In the genomic region with DNA sequence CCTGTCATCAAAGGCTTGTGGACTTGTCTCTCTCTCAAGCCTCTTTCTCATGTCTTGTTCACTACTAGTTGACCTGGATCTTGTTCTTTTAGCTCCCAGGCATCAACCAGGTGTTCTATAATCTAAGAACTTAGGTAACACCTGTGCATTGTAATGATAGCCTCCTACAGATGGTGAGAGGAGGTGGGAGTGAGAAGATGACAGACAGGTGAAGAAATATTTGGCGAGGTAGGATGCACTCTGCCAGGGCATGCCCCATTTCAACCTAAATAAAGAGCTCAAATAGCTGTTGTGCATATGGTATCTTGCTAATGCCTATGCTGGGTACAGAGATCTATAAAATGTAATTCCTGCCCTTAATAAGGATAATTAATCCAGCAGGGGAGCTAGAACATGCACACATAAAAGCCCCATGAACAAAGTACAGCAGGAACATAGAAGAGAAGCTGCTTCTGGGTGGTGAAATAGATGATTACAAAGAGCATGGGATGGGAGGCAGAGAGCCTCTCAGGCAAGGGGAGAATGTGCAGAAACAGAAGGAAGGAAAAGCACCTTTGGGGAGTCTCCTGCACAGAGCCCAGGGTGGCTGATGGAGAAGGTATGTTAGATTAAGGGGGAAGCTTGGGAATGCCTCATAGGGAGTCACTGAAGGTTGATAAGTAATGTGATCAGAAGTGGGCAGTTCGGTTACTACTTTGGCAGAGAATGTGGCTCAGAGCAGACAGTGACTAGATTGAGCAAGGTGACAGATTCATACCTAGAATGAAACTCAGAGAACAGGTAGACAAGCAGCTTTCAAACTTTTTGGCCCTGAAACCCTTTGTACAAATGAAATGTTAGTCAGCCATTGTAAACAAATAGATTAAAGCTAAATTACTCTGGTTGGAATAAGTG, we compare ENCODE assay signal across 10 cellular contexts. TPM values are rescaled to one million over a fixed set of nuclear protein-coding genes. Genes with fewer than 3 reads are reported as not detected.
A peak's percentile ranks its signal among the peaks of the same experiment; 100 is the strongest.
DNase-seq lines count a peak whose midpoint lies in the region; ATAC-seq and TF ChIP-seq lines count a peak whose summit lies in the region.
"Had no signal": no experiment of that assay in that cellular context is flagged by ENCODE, and none has a peak within 500 bp of the region (broad histone marks: within the 10 kb centered on the region; RNA-seq: fewer than 3 reads in every experiment).

No MANE protein-coding gene starts in this region.

- H3F3A ChIP-seq in PC-3 (ENCODE audit: low read length, unreplicated experiment), result no peaks in the 10 kb centered on the region

- H3K27me3 ChIP-seq in PC-3 (ENCODE audit: low read length), result no peaks in the 10 kb centered on the region
- no peaks in the 10 kb centered on the region for H3K27me3 ChIP-seq in right lobe of liver

- H3K9me3 ChIP-seq in PC-3 (ENCODE audit: low read length), result no peaks in the 10 kb centered on the region
- H3K9me3 ChIP-seq in right lobe of liver, result no peaks in the 10 kb centered on the region

- no peaks in the 10 kb centered on the region for H4K20me1 ChIP-seq in PC-3 (ENCODE audit: low read length)

- peak; percentile 76 for TF ChIP-seq POLR2A in right lobe of liver (IDR thresholded peaks at IDR 0.05)

- H3K9me3 Mint-ChIP-seq in glutamatergic neuron (ENCODE audit: unreplicated experiment), result no peaks in the 10 kb centered on the region

- BruUV-seq in PC-3 (replicated peaks; lab: Mats Ljungman, UMichigan), result no TSS peak

- H3K4me1 Mint-ChIP-seq in glutamatergic neuron (ENCODE audit: low read depth, unreplicated experiment), result no peaks in the 10 kb centered on the region

- H3K27ac ChIP-seq in PC-3 (ENCODE audit: low read length) (no peak overlapping the region), right lobe of liver (peak overlapping the region; percentile 44 to 88 (median 83))

- peak; percentile 34 for DNase-seq in NCI-H1105 treated with DMSO at 0.1 percent for 48 hours (lab: John Stamatoyannopoulos, UW)
- DNase-seq in NCI-H1105 (lab: John Stamatoyannopoulos, UW), result no peak
- DNase-seq in PC-3, result peak; percentile 28
- no peak for DNase-seq in right lobe of liver
- no peak for DNase-seq in medulla oblongata (ENCODE audit: extremely low spot score)
- DNase-seq in AG08395 (ENCODE audit: low spot score), result no peak
- no peak for DNase-seq in glutamatergic neuron
- DNase-seq: activated CD4-positive, CD25-positive, alpha-beta regulatory T cell had no signal

- no peak overlapping the region; the same call in 1 of the 2 replicates for H2AFZ ChIP-seq in PC-3 (ENCODE audit: low read length)

- H3K4me1 ChIP-seq in PC-3 (ENCODE audit: insufficient read depth, low read length) (peaks cover 7% of the 10 kb centered on the region; the same call in 1 of the 2 replicates), right lobe of liver (peaks cover 0 to 67% (median 29%) of the 10 kb centered on the region in 4 donors)

- peak; percentile 38 for ATAC-seq in GM19043 (IDR thresholded peaks at IDR 0.05; ENCODE audit: low read depth, unreplicated experiment)
- ATAC-seq in PC-3, result peak; percentile 42
- ATAC-seq in right lobe of liver, result peak; percentile 25 to 42 (median 32)
- ATAC-seq: Panc1 had no signal

- no peaks in the 10 kb centered on the region for H3K79me2 ChIP-seq in PC-3 (ENCODE audit: low read length)

- H3K27me3 Mint-ChIP-seq in glutamatergic neuron (ENCODE audit: unreplicated experiment), result peaks cover 2% of the 10 kb centered on the region

- H3K9me2 ChIP-seq in PC-3 (replicated peaks; ENCODE audit: low read length), result no peaks in the 10 kb centered on the region

- no peak overlapping the region for H3K27ac Mint-ChIP-seq in glutamatergic neuron (ENCODE audit: unreplicated experiment)

- CTCF ChIA-PET in PC-3 (lab: Charles Lee), result no interaction called here

- POLR2A ChIA-PET in PC-3 (lab: Charles Lee; ENCODE audit: unreplicated experiment), result no interaction called here

- no peaks in the 10 kb centered on the region for H3K36me3 Mint-ChIP-seq in glutamatergic neuron (ENCODE audit: unreplicated experiment)

- TF ChIP-seq CTCF in PC-3 (conservative IDR thresholded peaks at IDR 0.05; ENCODE audit: low read depth, low read length) (no peak), right lobe of liver (IDR thresholded peaks at IDR 0.05) (no peak), glutamatergic neuron (IDR thresholded peaks at IDR 0.05; ENCODE audit: partially characterized antibody, unreplicated experiment) (no peak)

- no peak overlapping the region for H3K4me2 ChIP-seq in PC-3 (ENCODE audit: low read length)

- H3K9ac ChIP-seq in PC-3 (ENCODE audit: low read length), result no peak overlapping the region

- 38% methylated on average over 2 of the region's 2 CpGs for WGBS in right lobe of liver (ENCODE audit: insufficient coverage, low coverage, low lambda C conversion rate, missing lambda C conversion rate)

- no peak overlapping the region for H3K4me3 Mint-ChIP-seq in glutamatergic neuron (ENCODE audit: unreplicated experiment)

- intact Hi-C loops in PC-3 (cut with micrococcal nuclease), result no loop called here
- intact Hi-C loops in right lobe of liver (cut with DNase I), result no loop called here

- H3K4me3 ChIP-seq in PC-3 (ENCODE audit: low read length) (no peak overlapping the region), right lobe of liver (no peak overlapping the region)

- H3K36me3 ChIP-seq in PC-3 (ENCODE audit: low read depth, low read length), result no peaks in the 10 kb centered on the region
- H3K36me3 ChIP-seq in right lobe of liver, result no peaks in the 10 kb centered on the region

RNA-seq across cellular contexts. Expression of a gene that starts 28.1 kb away (rescaled TPM):
- total RNA-seq in PC-3 (2014; rRNA removed), result 27.8 and 30.2 TPM in 2 replicates
- 1,000 to 10,000 TPM in 2 of 6 experiments, 100 to 1,000 TPM in 4; 151 to 2,070 (median 532) TPM for total RNA-seq in right lobe of liver
- 36.9 TPM for total RNA-seq in glutamatergic neuron (ENCODE audit: unreplicated experiment)

RNA-seq across cellular contexts. Expression of a gene that starts 52.6 kb away (rescaled TPM):
- total RNA-seq in PC-3 (2014; rRNA removed) (12.3 and 14.4 TPM in 2 replicates), right lobe of liver (1 to 10 TPM; 2.9 to 8.1 (median 4.3) TPM), glutamatergic neuron (ENCODE audit: unreplicated experiment) (18.3 TPM)

Comparison
In these comparisons a context has a peak if more than half of its experiments do, and no peak if none do; other contexts are left out.
1. DNase-seq: peak in NCI-H1105 treated with DMSO at 0.1 percent for 48 hours (single experiment) and PC-3 (single experiment); none in NCI-H1105 (single experiment), right lobe of liver (0 of 3), medulla oblongata (single experiment), AG08395 (single experiment) and glutamatergic neuron (single experiment).
2. Peak in every context shown above with its lines, with median percentiles within 50 percentile points of each other: ATAC-seq.